Comparison of ENCODE assay signal across 8 cellular contexts in the genomic region with DNA sequence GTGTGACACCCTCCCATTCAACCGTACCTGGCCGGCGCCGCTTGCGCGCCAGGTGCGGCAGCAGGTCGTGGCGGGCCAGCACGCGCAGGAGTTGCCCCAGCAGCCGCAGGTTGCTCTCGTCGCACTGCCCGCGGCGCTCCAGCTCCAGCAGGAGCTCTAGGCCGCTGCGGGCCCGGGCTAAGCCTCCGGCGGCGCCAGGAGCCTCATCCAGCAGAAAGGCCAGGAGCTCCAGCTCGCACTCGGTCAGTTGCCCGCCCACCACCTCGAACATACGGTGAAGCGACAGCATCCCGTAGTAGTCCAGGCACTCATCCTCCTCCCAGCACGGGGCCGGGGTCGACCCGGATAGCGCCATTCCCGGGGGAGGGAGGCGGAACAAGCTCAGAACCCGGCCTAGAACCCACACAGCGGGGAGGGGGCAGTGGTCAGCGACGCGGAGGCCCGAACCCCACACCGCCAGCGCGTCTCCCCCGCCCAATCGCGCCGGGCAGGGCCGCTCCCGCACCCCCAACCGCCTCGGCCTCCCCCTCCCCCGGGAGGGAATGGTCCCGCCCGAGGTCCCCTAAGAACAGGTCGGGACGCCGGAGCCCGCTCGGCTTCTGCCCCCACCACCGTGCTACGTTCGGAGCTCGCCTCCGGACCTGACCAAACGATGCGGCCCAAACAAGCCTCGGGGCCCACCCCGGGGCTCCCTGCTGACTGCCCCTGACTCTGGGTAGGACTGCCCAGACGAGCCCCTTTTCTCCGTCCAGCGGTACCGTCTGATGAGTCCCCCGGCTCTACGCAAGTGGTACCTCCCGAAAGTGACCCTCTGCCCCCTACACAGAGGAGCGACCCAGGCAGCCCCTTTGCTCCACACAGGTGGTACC. TPM values are rescaled to one million over a fixed set of nuclear protein-coding genes. Genes with fewer than 3 reads are reported as not detected.
DNase-seq lines count a peak whose midpoint lies in the region; ATAC-seq and TF ChIP-seq lines count a peak whose summit lies in the region.

No MANE protein-coding gene starts in this region.

- DNase-seq in COR-L47 (lab: John Stamatoyannopoulos, UW), result peak; percentile 31
- peak; percentile 93 for DNase-seq in H7
- DNase-seq in NCI-H2171 (lab: John Stamatoyannopoulos, UW), result peak; percentile 22
- DNase-seq in activated naive CD4-positive, alpha-beta T cell treated with anti-CD3 and anti-CD28 coated beads, Interleukin-2, amount 10 ng/mL, durations not matched to agents 7 days and 5 days, result peak; percentile 50
- DNase-seq in head of caudate nucleus, result peak in 37 of 42 donors; percentile 16 to 66 (median 44)
- no peak for DNase-seq in osteocyte (ENCODE audit: extremely low spot score, unreplicated experiment)

- peak overlapping the region; percentile 86 for H3K27ac Mint-ChIP-seq in activated naive CD4-positive, alpha-beta T cell treated with anti-CD3 and anti-CD28 coated beads, Interleukin-2, amount 10 ng/mL, durations not matched to agents 7 days and 5 days
- H3K27ac Mint-ChIP-seq in osteocyte (ENCODE audit: unreplicated experiment), result peak overlapping the region; percentile 95

- peak overlapping the region; percentile 90 for H3K4me3 ChIP-seq in H7 (ENCODE audit: insufficient read depth, low read depth, low read length)

- ATAC-seq in GM18868 (IDR thresholded peaks at IDR 0.05; ENCODE audit: unreplicated experiment) (no peak), GM21786 (IDR thresholded peaks at IDR 0.05; ENCODE audit: unreplicated experiment) (no peak)

- H3K4me1 Mint-ChIP-seq in activated naive CD4-positive, alpha-beta T cell treated with anti-CD3 and anti-CD28 coated beads, Interleukin-2, amount 10 ng/mL, durations not matched to agents 7 days and 5 days, result peaks cover 76% of the 10 kb centered on the region
- peaks cover 50% of the 10 kb centered on the region for H3K4me1 Mint-ChIP-seq in osteocyte (ENCODE audit: unreplicated experiment)

- TF ChIP-seq CTCF in osteocyte (IDR thresholded peaks at IDR 0.05), result no peak

- peaks cover 8% of the 10 kb centered on the region for H3K36me3 ChIP-seq in H7 (replicated peaks; ENCODE audit: control insufficient read depth, insufficient read depth, low read length)

- H3K27me3 Mint-ChIP-seq in activated naive CD4-positive, alpha-beta T cell treated with anti-CD3 and anti-CD28 coated beads, Interleukin-2, amount 10 ng/mL, durations not matched to agents 7 days and 5 days, result no peaks in the 10 kb centered on the region
- no peaks in the 10 kb centered on the region for H3K27me3 Mint-ChIP-seq in osteocyte (ENCODE audit: unreplicated experiment)

- peak overlapping the region; percentile 91 for H3K4me3 Mint-ChIP-seq in activated naive CD4-positive, alpha-beta T cell treated with anti-CD3 and anti-CD28 coated beads, Interleukin-2, amount 10 ng/mL, durations not matched to agents 7 days and 5 days
- H3K4me3 Mint-ChIP-seq in osteocyte (ENCODE audit: unreplicated experiment), result peak overlapping the region; percentile 91

- H3K27me3 ChIP-seq in H7 (ENCODE audit: control insufficient read depth, insufficient read depth, low read length), result no peaks in the 10 kb centered on the region

- H3K9me3 Mint-ChIP-seq in activated naive CD4-positive, alpha-beta T cell treated with anti-CD3 and anti-CD28 coated beads, Interleukin-2, amount 10 ng/mL, durations not matched to agents 7 days and 5 days, result no peaks in the 10 kb centered on the region
- H3K9me3 Mint-ChIP-seq in osteocyte (ENCODE audit: unreplicated experiment), result no peaks in the 10 kb centered on the region

- intact Hi-C loops in head of caudate nucleus (cut with DNase I), result no loop called here

- H3K36me3 Mint-ChIP-seq in activated naive CD4-positive, alpha-beta T cell treated with anti-CD3 and anti-CD28 coated beads, Interleukin-2, amount 10 ng/mL, durations not matched to agents 7 days and 5 days, result peaks cover 43% of the 10 kb centered on the region
- peaks cover 11% of the 10 kb centered on the region for H3K36me3 Mint-ChIP-seq in osteocyte (ENCODE audit: unreplicated experiment)

- CTCF ChIA-PET in activated naive CD4-positive, alpha-beta T cell treated with anti-CD3 and anti-CD28 coated beads, Interleukin-2, amount 10 ng/mL, durations not matched to agents 7 days and 5 days (lab: Charles Lee), result interaction anchor here (0.7 to 2.0 kb wide), 5 partner anchors 14 to 69 kb away, joined by 3 to 6 read pairs (median 5); no protein-coding TSS in a partner anchor

RNA-seq across cellular contexts. Expression of a gene that starts 0.6 kb away (rescaled TPM):
- 58.0 and 63.6 TPM in 2 replicates for total RNA-seq in H7 (2014; rRNA removed; shearing (Covaris generic))
- 21.0 and 27.4 TPM in 2 replicates for total RNA-seq in osteocyte

RNA-seq across cellular contexts. Expression of a gene that starts 3.2 kb away (rescaled TPM):
- total RNA-seq in H7 (2014; rRNA removed; shearing (Covaris generic)), result 14.6 and 16.1 TPM in 2 replicates
- 9.9 and 11.9 TPM in 2 replicates for total RNA-seq in osteocyte

RNA-seq across cellular contexts. Expression of a gene that starts 25.5 kb away (rescaled TPM):
- 29.1 and 40.4 TPM in 2 replicates for total RNA-seq in H7 (2014; rRNA removed; shearing (Covaris generic))
- total RNA-seq in osteocyte, result 45.4 and 52.3 TPM in 2 replicates

RNA-seq across cellular contexts. Expression of a gene that starts 38.0 kb away (rescaled TPM):
- 73.0 and 106 TPM in 2 replicates for total RNA-seq in H7 (2014; rRNA removed; shearing (Covaris generic))
- total RNA-seq in osteocyte, result 66.8 and 75.3 TPM in 2 replicates

RNA-seq across cellular contexts. Expression of a gene that starts 52.2 kb away (rescaled TPM):
- total RNA-seq in H7 (2014; rRNA removed; shearing (Covaris generic)), result 16.1 and 20.1 TPM in 2 replicates
- total RNA-seq in osteocyte, result 115 and 122 TPM in 2 replicates
